In the genomic region with DNA sequence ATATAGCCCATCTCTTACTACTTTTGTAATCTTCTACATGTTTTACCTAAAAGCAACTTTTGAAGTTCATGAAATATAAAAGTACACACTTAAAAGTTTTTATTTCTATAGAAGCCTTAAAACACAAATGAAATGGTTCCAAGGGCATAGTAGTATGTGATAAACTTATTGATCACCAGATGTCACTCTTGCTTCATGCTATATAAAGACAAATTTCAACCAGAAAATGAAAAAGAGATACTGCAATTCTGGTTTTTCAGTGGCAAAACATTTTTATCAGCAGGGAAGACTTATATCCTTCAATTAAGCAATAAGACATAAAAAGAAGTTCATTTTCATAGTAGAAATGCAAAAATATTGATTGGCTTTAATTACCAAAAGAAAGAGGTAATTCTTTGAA, we compare ENCODE assay signal across 22 cellular contexts.
DNase-seq lines count a peak whose midpoint lies in the region; ATAC-seq and TF ChIP-seq lines count a peak whose summit lies in the region.
"Had no signal": no experiment of that assay in that cellular context is flagged by ENCODE, and none has a peak within 500 bp of the region (broad histone marks: within the 10 kb centered on the region; RNA-seq: fewer than 3 reads in every experiment).

No MANE protein-coding gene starts in this region.

- no peak overlapping the region for H4K91ac ChIP-seq in IMR-90 (ENCODE audit: insufficient read depth, low read depth, low read length)

- H3K4me2 ChIP-seq in IMR-90 (ENCODE audit: low read depth, low read length) = no peak overlapping the region

- H4K20me1 ChIP-seq in IMR-90 (ENCODE audit: insufficient read depth, low read length) = no peaks in the 10 kb centered on the region

- H3K4me3 Mint-ChIP-seq in nephron progenitor cell = no peak overlapping the region
- H3K4me3 Mint-ChIP-seq in activated CD8-positive, alpha-beta T cell treated with anti-CD3 and anti-CD28 coated beads for 36 hours = no peak overlapping the region
- H3K4me3 Mint-ChIP-seq in T-helper 2 cell treated with Interferon-gamma antibody and Interleukin-4, amounts not matched to agents 5 μg/mL and 100 μg/mL, for 36 hours = no peak overlapping the region
- H3K4me3 Mint-ChIP-seq: activated CD4-positive, alpha-beta memory T cell treated with anti-CD3 and anti-CD28 coated beads, Interleukin-2, amount 10 ng/mL, durations not matched to agents 7 days and 5 days had no signal

- CTCF ChIA-PET in IMR-90 (lab: Yijun Ruan, JAX) = no interaction called here
- CTCF ChIA-PET in activated CD8-positive, alpha-beta T cell treated with anti-CD3 and anti-CD28 coated beads for 36 hours (lab: Charles Lee) = no interaction called here

- no peak overlapping the region for H2BK5ac ChIP-seq in IMR-90 (ENCODE audit: low read depth, low read length, poor library complexity, severe bottlenecking)

- no peak overlapping the region for H3K4ac ChIP-seq in IMR-90 (ENCODE audit: low read depth, low read length)

- no peak overlapping the region for H3K56ac ChIP-seq in IMR-90 (ENCODE audit: extremely low read depth, insufficient read depth, low read length)

- H4K8ac ChIP-seq in IMR-90 (ENCODE audit: low read depth in 2 of 2, low read length in 2 of 2) = no peak overlapping the region

- H3K4me1 ChIP-seq in IMR-90 (ENCODE audit: control insufficient read depth, insufficient read depth, low read length) = no peaks in the 10 kb centered on the region
- H3K4me1 ChIP-seq: heart right ventricle, lower lobe of right lung, transverse colon had no signal

- no peak for ATAC-seq in IMR-90 (ENCODE audit: low read depth)
- no peak for ATAC-seq in activated CD8-positive, alpha-beta T cell treated with anti-CD3 and anti-CD28 coated beads for 36 hours
- ATAC-seq: heart right ventricle, lower lobe of right lung, right cardiac atrium had no signal

- no peaks in the 10 kb centered on the region for H3K79me1 ChIP-seq in IMR-90 (ENCODE audit: low read depth in 1 of 2, low read length in 2 of 2)

- H3K9me1 ChIP-seq in IMR-90 (ENCODE audit: insufficient read depth, low read length) = no peaks in the 10 kb centered on the region

- no peak overlapping the region for H2AK9ac ChIP-seq in IMR-90 (replicated peaks; ENCODE audit: low read depth, low read length, poor library complexity)

- no peaks in the 10 kb centered on the region for H3K36me3 Mint-ChIP-seq in nephron progenitor cell (ENCODE audit: low read depth)
- no peaks in the 10 kb centered on the region for H3K36me3 Mint-ChIP-seq in activated CD8-positive, alpha-beta T cell treated with anti-CD3 and anti-CD28 coated beads for 36 hours (ENCODE audit: low read depth)
- no peaks in the 10 kb centered on the region for H3K36me3 Mint-ChIP-seq in T-helper 2 cell treated with Interferon-gamma antibody and Interleukin-4, amounts not matched to agents 5 μg/mL and 100 μg/mL, for 36 hours (ENCODE audit: low read depth)

- H2BK20ac ChIP-seq in IMR-90 (ENCODE audit: low read depth, low read length) = no peak overlapping the region

- dilution Hi-C loops in IMR-90 (cut with HindIII; ENCODE audit: low sequenced_read_pairs, unreplicated experiment) = no loop called here

- H4K5ac ChIP-seq in IMR-90 (ENCODE audit: low read depth, low read length) = no peak overlapping the region

- H3K27ac ChIP-seq in IMR-90 (ENCODE audit: insufficient read depth, low read length) = no peak overlapping the region
- H3K27ac ChIP-seq: heart right ventricle, lower lobe of right lung, transverse colon had no signal

- H3K14ac ChIP-seq in IMR-90 (replicated peaks; ENCODE audit: low read depth, low read length) = no peak overlapping the region

- TF ChIP-seq CTCF in GM12864 (IDR thresholded peaks at IDR 0.05; ENCODE audit: low read depth, low read length, missing control alignments) (peak; percentile 19), IMR-90 (conservative IDR thresholded peaks at IDR 0.05; ENCODE audit: low read depth, low read length) (no peak), nephron progenitor cell (IDR thresholded peaks at IDR 0.05) (peak; percentile 13)
- no peak for TF ChIP-seq CTCF in activated CD8-positive, alpha-beta T cell treated with anti-CD3 and anti-CD28 coated beads for 36 hours (IDR thresholded peaks at IDR 0.05)

- TF ChIP-seq POLR2A in IMR-90 (IDR thresholded peaks at IDR 0.05; ENCODE audit: low read depth, low read length) = no peak

- no peak overlapping the region for H2BK120ac ChIP-seq in IMR-90 (ENCODE audit: low read depth, low read length)

- POLR2A ChIA-PET in IMR-90 (lab: Charles Lee; ENCODE audit: unreplicated experiment) = no interaction called here
- POLR2A ChIA-PET in activated CD8-positive, alpha-beta T cell treated with anti-CD3 and anti-CD28 coated beads for 36 hours (lab: Charles Lee) = no interaction called here

- no peak overlapping the region for H2AFZ ChIP-seq in IMR-90 (replicated peaks; ENCODE audit: low read length, poor library complexity)

- 0 out of 2 replicates have a peak, but pooled peaks have one; percentile 14 for TF ChIP-seq RAD21 in IMR-90 (IDR thresholded peaks at IDR 0.05; ENCODE audit: low read length)

- 0 out of 2 replicates have a peak, but pooled peaks cover 2% of the 10 kb centered on the region for H3K9me3 ChIP-seq in IMR-90 (ENCODE audit: control insufficient read depth, insufficient read depth, low read length)
- H3K9me3 ChIP-seq: lower lobe of right lung had no signal

- peaks cover 42% of the 10 kb centered on the region for H3K9me3 Mint-ChIP-seq in nephron progenitor cell
- H3K9me3 Mint-ChIP-seq in activated CD8-positive, alpha-beta T cell treated with anti-CD3 and anti-CD28 coated beads for 36 hours = peaks cover 13% of the 10 kb centered on the region
- H3K9me3 Mint-ChIP-seq in T-helper 2 cell treated with Interferon-gamma antibody and Interleukin-4, amounts not matched to agents 5 μg/mL and 100 μg/mL, for 36 hours = peaks cover 17% of the 10 kb centered on the region

- no peaks in the 10 kb centered on the region for H3K27me3 ChIP-seq in IMR-90 (ENCODE audit: control insufficient read depth, insufficient read depth, low read length)
- H3K27me3 ChIP-seq: heart right ventricle, transverse colon had no signal

- H3K27ac Mint-ChIP-seq in nephron progenitor cell = no peak overlapping the region
- no peak overlapping the region for H3K27ac Mint-ChIP-seq in activated CD8-positive, alpha-beta T cell treated with anti-CD3 and anti-CD28 coated beads for 36 hours
- H3K27ac Mint-ChIP-seq in T-helper 2 cell treated with Interferon-gamma antibody and Interleukin-4, amounts not matched to agents 5 μg/mL and 100 μg/mL, for 36 hours = no peak overlapping the region
- H3K27ac Mint-ChIP-seq: activated CD4-positive, alpha-beta memory T cell treated with anti-CD3 and anti-CD28 coated beads, Interleukin-2, amount 10 ng/mL, durations not matched to agents 7 days and 5 days had no signal

- H3K36me3 ChIP-seq in IMR-90 (ENCODE audit: control insufficient read depth, insufficient read depth, low read length) = no peaks in the 10 kb centered on the region
- H3K36me3 ChIP-seq: heart right ventricle, lower lobe of right lung, transverse colon had no signal

- H2AK5ac ChIP-seq in IMR-90 (ENCODE audit: low read depth, low read length) = no peak overlapping the region

- H3K9ac ChIP-seq in IMR-90 (ENCODE audit: low read depth, low read length) = no peak overlapping the region

- no peak overlapping the region for H3K4me3 ChIP-seq in GM12864 (ENCODE audit: low read depth, low read length)
- H3K4me3 ChIP-seq in IMR-90 (ENCODE audit: insufficient read depth, low read depth, low read length) = no peak overlapping the region
- H3K4me3 ChIP-seq: heart right ventricle, lower lobe of right lung, transverse colon had no signal

- intact Hi-C loops in IMR-90 (cut with micrococcal nuclease) = no loop called here
- intact Hi-C loops in activated CD8-positive, alpha-beta T cell treated with anti-CD3 and anti-CD28 coated beads for 36 hours (cut with micrococcal nuclease) = no loop called here

- H3K27me3 Mint-ChIP-seq in nephron progenitor cell (ENCODE audit: low read depth, poor library complexity) = no peaks in the 10 kb centered on the region
- H3K27me3 Mint-ChIP-seq in activated CD8-positive, alpha-beta T cell treated with anti-CD3 and anti-CD28 coated beads for 36 hours = peaks cover 3% of the 10 kb centered on the region
- H3K27me3 Mint-ChIP-seq in T-helper 2 cell treated with Interferon-gamma antibody and Interleukin-4, amounts not matched to agents 5 μg/mL and 100 μg/mL, for 36 hours (ENCODE audit: low read depth) = no peaks in the 10 kb centered on the region

- BruUV-seq in IMR-90 (replicated peaks; lab: Mats Ljungman, UMichigan) = no TSS peak

- no peak overlapping the region for H3K23ac ChIP-seq in IMR-90 (ENCODE audit: low read depth, low read length)

- no peaks in the 10 kb centered on the region for H3K4me1 Mint-ChIP-seq in nephron progenitor cell
- no peaks in the 10 kb centered on the region for H3K4me1 Mint-ChIP-seq in activated CD8-positive, alpha-beta T cell treated with anti-CD3 and anti-CD28 coated beads for 36 hours (ENCODE audit: low read depth)
- H3K4me1 Mint-ChIP-seq in T-helper 2 cell treated with Interferon-gamma antibody and Interleukin-4, amounts not matched to agents 5 μg/mL and 100 μg/mL, for 36 hours (ENCODE audit: low read depth) = no peaks in the 10 kb centered on the region
- H3K4me1 Mint-ChIP-seq: activated CD4-positive, alpha-beta memory T cell treated with anti-CD3 and anti-CD28 coated beads, Interleukin-2, amount 10 ng/mL, durations not matched to agents 7 days and 5 days had no signal

- H3K18ac ChIP-seq in IMR-90 (ENCODE audit: low read depth, low read length) = no peak overlapping the region

- no peak overlapping the region for H2BK15ac ChIP-seq in IMR-90 (ENCODE audit: low read depth, low read length)

- no peak for DNase-seq in GM12864 (ENCODE audit: low read depth)
- DNase-seq in IMR-90 = no peak
- peak; percentile 3 for DNase-seq in SK-MEL-5 (ENCODE audit: low read depth, low spot score)
- DNase-seq in nephron progenitor cell = no peak
- DNase-seq in activated CD8-positive, alpha-beta T cell treated with anti-CD3 and anti-CD28 coated beads for 36 hours = no peak
- DNase-seq in T-helper 2 cell treated with Interferon-gamma antibody and Interleukin-4, amounts not matched to agents 5 μg/mL and 100 μg/mL, for 36 hours (ENCODE audit: low spot score) = no peak
- no peak for DNase-seq in DMS153 treated with DMSO at 0.1 percent for 48 hours (lab: John Stamatoyannopoulos, UW; ENCODE audit: unreplicated experiment)
- no peak for DNase-seq in stimulated activated CD4-positive, alpha-beta T cell treated with anti-CD3 and anti-CD28 coated beads, Interleukin-4, amount 100 ng/mL, for 1 hour
- DNase-seq: activated CD4-positive, alpha-beta memory T cell treated with anti-CD3 and anti-CD28 coated beads, Interleukin-2, amount 10 ng/mL, durations not matched to agents 7 days and 5 days; activated naive CD4-positive, alpha-beta T cell treated with Interleukin-2 at 50 U/mL for 16 hours; activated T-cell treated with anti-CD3 and anti-CD28 coated beads, Interleukin-2, amount 50 U/mL, for 1 hour; aorta; cerebellar nuclear complex; COR-L47; EL; heart right ventricle; lower lobe of right lung; NCI-H187; NCI-H345; right cardiac atrium; stimulated activated naive CD4-positive, alpha-beta T cell treated with Interleukin-2 at 50 U/mL for 16 hours; transverse colon had no signal

- in situ Hi-C loops in IMR-90 (cut with MboI; ENCODE audit: low sequenced_read_pairs) = no loop called here
- in situ Hi-C loops in SK-MEL-5 (cut with HindIII; ENCODE audit: low pct_unique_long_range_greater_than_20kb, low sequenced_read_pairs) = no loop called here

TF ChIP-seq in IMR-90, 13 proteins besides CTCF, POLR2A, EP300 and RAD21 (continues in another document):
- TF ChIP-seq MAFK (IDR thresholded peaks at IDR 0.05; ENCODE audit: low read depth, low read length) = no peak

Comparison
In these comparisons a context has a peak if more than half of its experiments do, and no peak if none do; other contexts are left out.
1. CTCF ChIP-seq: peak in GM12864 (single experiment) and nephron progenitor cell (single experiment); none in IMR-90 (single experiment) and activated CD8-positive, alpha-beta T cell treated with anti-CD3 and anti-CD28 coated beads for 36 hours (single experiment).